In the genomic region with DNA sequence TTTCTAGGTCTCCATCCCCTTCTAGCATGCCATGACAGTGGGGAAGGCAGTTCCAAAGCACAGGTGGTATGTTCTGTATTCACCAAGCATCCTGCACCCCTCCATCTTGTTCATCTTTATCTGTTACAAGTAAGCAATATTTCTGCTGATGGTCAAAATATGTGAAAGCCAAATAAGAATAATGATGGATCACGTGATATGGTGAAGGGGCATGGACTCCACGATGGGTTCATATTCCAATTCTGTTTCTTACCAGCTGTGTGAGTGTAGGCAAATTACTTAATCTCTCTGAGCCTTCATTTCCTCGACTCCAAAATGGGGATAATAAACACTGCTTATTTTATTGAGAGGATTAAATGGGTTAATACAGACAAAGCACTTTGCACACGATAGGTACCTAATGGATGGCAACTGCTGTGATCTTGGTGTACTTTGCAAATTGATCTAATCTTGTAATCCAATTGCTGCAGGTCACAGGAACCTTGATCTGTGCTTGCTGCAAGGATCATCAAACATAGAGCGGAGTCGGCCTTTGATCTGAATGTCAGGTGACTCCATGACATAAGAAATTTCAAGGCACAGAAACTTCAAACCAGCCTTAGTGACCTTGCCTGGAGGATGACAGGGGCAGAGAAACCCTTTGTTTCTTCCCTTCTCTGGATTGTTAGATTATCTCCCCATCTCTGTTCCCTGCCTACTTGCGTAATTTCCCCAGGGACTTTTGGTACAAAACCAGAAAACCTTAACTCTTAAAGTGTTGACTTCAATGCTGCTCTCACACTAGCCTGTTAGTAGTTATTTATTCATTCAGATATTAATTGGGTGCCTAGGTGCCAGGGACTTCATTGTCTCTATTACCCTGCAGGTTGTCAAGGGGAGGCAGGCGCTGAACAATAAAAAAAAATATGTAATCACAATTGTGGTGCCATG, we compare ENCODE assay signal across 11 cellular contexts. TPM values are rescaled to one million over a fixed set of nuclear protein-coding genes. Genes with fewer than 3 reads are reported as not detected.
DNase-seq lines count a peak whose midpoint lies in the region; ATAC-seq and TF ChIP-seq lines count a peak whose summit lies in the region.
"Had no signal": no experiment of that assay in that cellular context is flagged by ENCODE, and none has a peak within 500 bp of the region (broad histone marks: within the 10 kb centered on the region; RNA-seq: fewer than 3 reads in every experiment).

No MANE protein-coding gene starts in this region.

- no peaks in the 10 kb centered on the region for H3K27me3 Mint-ChIP-seq in activated CD8-positive, alpha-beta T cell treated with anti-CD3 and anti-CD28 coated beads for 36 hours
- H3K27me3 Mint-ChIP-seq in activated CD8-positive, alpha-beta T cell treated with anti-CD3 and anti-CD28 coated beads, Interleukin-2, amount 10 ng/mL, durations not matched to agents 7 days and 5 days (ENCODE audit: low read depth), result no peaks in the 10 kb centered on the region

- TF ChIP-seq CTCF in activated CD8-positive, alpha-beta T cell treated with anti-CD3 and anti-CD28 coated beads for 36 hours (IDR thresholded peaks at IDR 0.05), result no peak
- TF ChIP-seq CTCF in stomach (IDR thresholded peaks at IDR 0.05), result no peak

- no peaks in the 10 kb centered on the region for H3K9me3 ChIP-seq in stomach

- H3K4me3 Mint-ChIP-seq in activated CD8-positive, alpha-beta T cell treated with anti-CD3 and anti-CD28 coated beads for 36 hours, result no peak overlapping the region
- no peak overlapping the region for H3K4me3 Mint-ChIP-seq in activated CD8-positive, alpha-beta T cell treated with anti-CD3 and anti-CD28 coated beads, Interleukin-2, amount 10 ng/mL, durations not matched to agents 7 days and 5 days
- peak overlapping the region; percentile 65 for H3K4me3 Mint-ChIP-seq in stimulated activated effector memory CD8-positive, alpha-beta T cell treated with anti-CD3 and anti-CD28 coated beads, Interleukin-12 subunit alpha, Interleukin-12 subunit beta, amount 100 ng/mL, for 72 hours

- H3K4me3 ChIP-seq in stomach, result no peak overlapping the region

- no peak for DNase-seq in activated CD8-positive, alpha-beta T cell treated with anti-CD3 and anti-CD28 coated beads for 36 hours
- DNase-seq in activated CD8-positive, alpha-beta T cell treated with anti-CD3 and anti-CD28 coated beads, Interleukin-2, amount 10 ng/mL, durations not matched to agents 7 days and 5 days, result no peak
- DNase-seq in SKM-1 (lab: John Stamatoyannopoulos, UW; ENCODE audit: unreplicated experiment) (peak; percentile 34), fibroblast of peridontal ligament (ENCODE audit: extremely low read depth) (peak; percentile 45), stomach (no peak), NAMALWA (ENCODE audit: low spot score) (no peak)
- DNase-seq in stimulated activated effector memory CD8-positive, alpha-beta T cell treated with anti-CD3 and anti-CD28 coated beads, Interleukin-12 subunit alpha, Interleukin-12 subunit beta, amount 100 ng/mL, for 72 hours (ENCODE audit: low spot score in 2 of 2), result no peak
- DNase-seq: caudate nucleus, NCI-H187 treated with DMSO at 0.1 percent for 48 hours had no signal

- POLR2A ChIA-PET in activated CD8-positive, alpha-beta T cell treated with anti-CD3 and anti-CD28 coated beads for 36 hours (lab: Charles Lee), result interaction anchor here (0.8 to 4.4 kb wide), 9 partner anchors 15 to 328 kb away, joined by 3 to 125 read pairs (median 6); a partner anchor contains a TSS
- POLR2A ChIA-PET in activated CD8-positive, alpha-beta T cell treated with anti-CD3 and anti-CD28 coated beads, Interleukin-2, amount 10 ng/mL, durations not matched to agents 7 days and 5 days (lab: Charles Lee), result interaction anchor here (0.6 to 2.7 kb wide), 3 partner anchors 26 to 132 kb away, joined by 4 to 23 read pairs (median 20); a partner anchor contains a TSS

- intact Hi-C loops in activated CD8-positive, alpha-beta T cell treated with anti-CD3 and anti-CD28 coated beads for 36 hours (cut with micrococcal nuclease), result no loop called here
- intact Hi-C loops in stomach (cut with DNase I; ENCODE audit: low total_unique reads), result no loop called here

- H3K36me3 Mint-ChIP-seq in activated CD8-positive, alpha-beta T cell treated with anti-CD3 and anti-CD28 coated beads for 36 hours (ENCODE audit: low read depth), result peaks cover 42% of the 10 kb centered on the region
- H3K36me3 Mint-ChIP-seq in activated CD8-positive, alpha-beta T cell treated with anti-CD3 and anti-CD28 coated beads, Interleukin-2, amount 10 ng/mL, durations not matched to agents 7 days and 5 days (ENCODE audit: low read depth), result peaks cover 17% of the 10 kb centered on the region
- peaks cover 45% of the 10 kb centered on the region for H3K36me3 Mint-ChIP-seq in stimulated activated effector memory CD8-positive, alpha-beta T cell treated with anti-CD3 and anti-CD28 coated beads, Interleukin-12 subunit alpha, Interleukin-12 subunit beta, amount 100 ng/mL, for 72 hours

- ATAC-seq in activated CD8-positive, alpha-beta T cell treated with anti-CD3 and anti-CD28 coated beads for 36 hours, result no peak
- ATAC-seq in activated CD8-positive, alpha-beta T cell treated with anti-CD3 and anti-CD28 coated beads, Interleukin-2, amount 10 ng/mL, durations not matched to agents 7 days and 5 days, result no peak
- ATAC-seq in stimulated activated effector memory CD8-positive, alpha-beta T cell treated with anti-CD3 and anti-CD28 coated beads, Interleukin-12 subunit alpha, Interleukin-12 subunit beta, amount 100 ng/mL, for 72 hours, result no peak
- ATAC-seq in GM21717 (IDR thresholded peaks at IDR 0.05; ENCODE audit: unreplicated experiment), result no peak

- no peak for TF ChIP-seq POLR2A in stomach (IDR thresholded peaks at IDR 0.05)

- peaks cover 66% of the 10 kb centered on the region for H3K4me1 Mint-ChIP-seq in activated CD8-positive, alpha-beta T cell treated with anti-CD3 and anti-CD28 coated beads for 36 hours (ENCODE audit: low read depth)
- peaks cover 43% of the 10 kb centered on the region for H3K4me1 Mint-ChIP-seq in activated CD8-positive, alpha-beta T cell treated with anti-CD3 and anti-CD28 coated beads, Interleukin-2, amount 10 ng/mL, durations not matched to agents 7 days and 5 days (ENCODE audit: low read depth)
- H3K4me1 Mint-ChIP-seq in stimulated activated effector memory CD8-positive, alpha-beta T cell treated with anti-CD3 and anti-CD28 coated beads, Interleukin-12 subunit alpha, Interleukin-12 subunit beta, amount 100 ng/mL, for 72 hours, result peaks cover 77% of the 10 kb centered on the region

- H3K36me3 ChIP-seq in stomach, result peaks cover 3 to 19% (median 16%) of the 10 kb centered on the region in 4 donors

- TF ChIP-seq EP300 in stomach (IDR thresholded peaks at IDR 0.05), result no peak

- peak overlapping the region; percentile 99 for H3K27ac Mint-ChIP-seq in activated CD8-positive, alpha-beta T cell treated with anti-CD3 and anti-CD28 coated beads for 36 hours
- H3K27ac Mint-ChIP-seq in activated CD8-positive, alpha-beta T cell treated with anti-CD3 and anti-CD28 coated beads, Interleukin-2, amount 10 ng/mL, durations not matched to agents 7 days and 5 days, result no peak overlapping the region
- peak overlapping the region; percentile 92 for H3K27ac Mint-ChIP-seq in stimulated activated effector memory CD8-positive, alpha-beta T cell treated with anti-CD3 and anti-CD28 coated beads, Interleukin-12 subunit alpha, Interleukin-12 subunit beta, amount 100 ng/mL, for 72 hours

- CTCF ChIA-PET in activated CD8-positive, alpha-beta T cell treated with anti-CD3 and anti-CD28 coated beads for 36 hours (lab: Charles Lee), result interaction anchor here (1.2 to 1.9 kb wide), 6 partner anchors 13 to 51 kb away, joined by 3 to 9 read pairs (median 4); a partner anchor contains a TSS
- CTCF ChIA-PET in activated CD8-positive, alpha-beta T cell treated with anti-CD3 and anti-CD28 coated beads, Interleukin-2, amount 10 ng/mL, durations not matched to agents 7 days and 5 days (lab: Charles Lee), result interaction anchor here (0.7 to 3.3 kb wide), 6 partner anchors 10 to 127 kb away, joined by 3 to 17 read pairs (median 4); no protein-coding TSS in a partner anchor

- peak overlapping the region in 2 of 5 donors; percentile 5 to 40 for H3K27ac ChIP-seq in stomach

- H3K9me3 Mint-ChIP-seq in activated CD8-positive, alpha-beta T cell treated with anti-CD3 and anti-CD28 coated beads for 36 hours, result no peaks in the 10 kb centered on the region
- no peaks in the 10 kb centered on the region for H3K9me3 Mint-ChIP-seq in activated CD8-positive, alpha-beta T cell treated with anti-CD3 and anti-CD28 coated beads, Interleukin-2, amount 10 ng/mL, durations not matched to agents 7 days and 5 days (ENCODE audit: insufficient read depth)
- no peaks in the 10 kb centered on the region for H3K9me3 Mint-ChIP-seq in stimulated activated effector memory CD8-positive, alpha-beta T cell treated with anti-CD3 and anti-CD28 coated beads, Interleukin-12 subunit alpha, Interleukin-12 subunit beta, amount 100 ng/mL, for 72 hours

- peaks cover 0 to 34% (median 17%) of the 10 kb centered on the region in 4 donors for H3K4me1 ChIP-seq in stomach

- 52 to 68% (median 57%) methylated on average over 8 of the region's 8 CpGs for WGBS in stomach, 5 donors

- no peaks in the 10 kb centered on the region for H3K27me3 ChIP-seq in stomach

RNA-seq across cellular contexts. Expression of a gene that starts 25.8 kb away (rescaled TPM):
- 10 to 100 TPM; 90.3 to 91.1 TPM for total RNA-seq in activated CD8-positive, alpha-beta T cell treated with anti-CD3 and anti-CD28 coated beads for 36 hours
- 10 to 100 TPM; 31.5 to 32.3 TPM for total RNA-seq in activated CD8-positive, alpha-beta T cell treated with anti-CD3 and anti-CD28 coated beads, Interleukin-2, amount 10 ng/mL, durations not matched to agents 7 days and 5 days
- total RNA-seq in stomach, result 10 to 100 TPM; 13.8 to 36.6 (median 26.6) TPM
- 10 to 100 TPM; 14.9 to 18.6 (median 17.2) TPM for polyA plus RNA-seq in stomach

RNA-seq across cellular contexts. Expression of a gene that starts 33.4 kb away (rescaled TPM):
- total RNA-seq in activated CD8-positive, alpha-beta T cell treated with anti-CD3 and anti-CD28 coated beads for 36 hours, result not detected
- total RNA-seq in activated CD8-positive, alpha-beta T cell treated with anti-CD3 and anti-CD28 coated beads, Interleukin-2, amount 10 ng/mL, durations not matched to agents 7 days and 5 days, result under 1 TPM; 0.21 to 0.60 TPM
- under 1 TPM in 1 of 5 donors, not detected in 4; 0.37 TPM for total RNA-seq in stomach
- not detected for polyA plus RNA-seq in stomach
- polyA plus RNA-seq: AG04450 had no signal

Comparison
In these comparisons a context has a peak if more than half of its experiments do, and no peak if none do; other contexts are left out.
1. DNase-seq: peak in SKM-1 (single experiment) and fibroblast of peridontal ligament (single experiment); none in activated CD8-positive, alpha-beta T cell treated with anti-CD3 and anti-CD28 coated beads for 36 hours (single experiment), activated CD8-positive, alpha-beta T cell treated with anti-CD3 and anti-CD28 coated beads, Interleukin-2, amount 10 ng/mL, durations not matched to agents 7 days and 5 days (single experiment), stimulated activated effector memory CD8-positive, alpha-beta T cell treated with anti-CD3 and anti-CD28 coated beads, Interleukin-12 subunit alpha, Interleukin-12 subunit beta, amount 100 ng/mL, for 72 hours (0 of 2), stomach (single experiment) and NAMALWA (single experiment).